Comparison of ENCODE assay signal across 9 cellular contexts in the genomic region with DNA sequence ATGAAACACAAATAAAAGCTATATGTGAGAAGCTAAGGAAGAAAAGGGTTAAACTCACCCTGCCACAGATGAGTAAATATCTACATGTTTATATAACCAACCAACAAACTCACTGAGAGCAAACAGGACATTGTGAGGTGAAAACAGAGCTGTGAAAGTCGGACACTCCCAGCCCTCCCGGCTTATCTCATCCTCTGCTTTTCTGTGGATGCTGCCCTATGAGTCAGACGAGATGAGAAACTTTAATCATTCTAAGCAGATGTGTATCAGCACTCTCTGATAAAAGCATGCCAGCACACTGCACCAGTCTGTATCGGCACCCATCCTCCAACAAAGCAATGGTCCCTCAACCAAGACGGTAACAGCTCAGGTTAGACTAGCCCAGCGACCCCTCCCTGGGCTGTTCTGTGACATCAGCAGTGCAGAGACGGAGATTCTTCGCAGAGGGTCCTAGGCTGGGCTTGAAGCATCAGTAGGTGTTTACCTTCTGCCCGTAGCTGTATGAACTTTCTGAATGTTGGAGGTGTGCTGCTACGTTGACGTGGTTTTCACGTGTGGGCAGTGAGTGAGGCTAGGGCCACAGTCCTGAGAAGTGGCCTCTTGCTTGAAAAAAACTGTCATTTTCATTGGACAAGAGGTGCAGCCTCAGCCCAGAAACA.
DNase-seq lines count a peak whose midpoint lies in the region; ATAC-seq lines count a peak whose summit lies in the region.
"Had no signal": no experiment of that assay in that cellular context is flagged by ENCODE, and none has a peak within 500 bp of the region (broad histone marks: within the 10 kb centered on the region; RNA-seq: fewer than 3 reads in every experiment).

No MANE protein-coding gene starts in this region.

- 34 to 35% methylated on average over 12 of the region's 12 CpGs for WGBS in GM23248 (ENCODE audit: low coverage in 1 of 2, low lambda C conversion rate in 2 of 2, missing lambda C conversion rate in 2 of 2), 2 experiments

- in situ Hi-C loops in GM23248 (cut with MboI), result no loop called here

- H3K9ac ChIP-seq in GM23248, result peak overlapping the region; percentile 68

- H3K4me3 ChIP-seq in GM23248 (peak overlapping the region; percentile 58), SJSA1 (no peak overlapping the region)

- H3K27ac Mint-ChIP-seq in activated T-helper 1 cell treated with anti-CD3 and anti-CD28 coated beads, Interleukin-12 subunit alpha, Interleukin-12 subunit beta, Interleukin-2, Interleukin-4 antibody, amounts not matched to agents 30 ng/mL and 10 ng/mL and 1 ng/mL, durations not matched to agents 14 hours and 24 hours and 36 hours, result no peak overlapping the region

- no peaks in the 10 kb centered on the region for H3K36me3 Mint-ChIP-seq in activated T-helper 1 cell treated with anti-CD3 and anti-CD28 coated beads, Interleukin-12 subunit alpha, Interleukin-12 subunit beta, Interleukin-2, Interleukin-4 antibody, amounts not matched to agents 30 ng/mL and 10 ng/mL and 1 ng/mL, durations not matched to agents 14 hours and 24 hours and 36 hours (ENCODE audit: low read depth)

- no peaks in the 10 kb centered on the region for H4K20me1 ChIP-seq in GM23248 (ENCODE audit: insufficient read depth)

- DNase-seq in GM23248 (peak; percentile 88), SJSA1 (ENCODE audit: low read depth in 1 of 2, low spot score in 2 of 2) (peak; percentile 79 to 85), fibroblast of peridontal ligament (ENCODE audit: extremely low read depth) (peak; percentile 77), renal cortical epithelial cell (ENCODE audit: low read depth) (peak; percentile 43), RKO (ENCODE audit: low spot score) (no peak)
- no peak for DNase-seq in activated T-helper 1 cell treated with anti-CD3 and anti-CD28 coated beads, Interleukin-12 subunit alpha, Interleukin-12 subunit beta, Interleukin-2, Interleukin-4 antibody, amounts not matched to agents 30 ng/mL and 10 ng/mL and 1 ng/mL, durations not matched to agents 14 hours and 24 hours and 36 hours (ENCODE audit: low spot score)
- DNase-seq in activated T-cell treated with anti-CD3 and anti-CD28 coated beads, Interleukin-2, amount 50 U/mL, for 1 hour, result no peak
- DNase-seq: NCI-H524 had no signal

- no peaks in the 10 kb centered on the region for H3K79me2 ChIP-seq in GM23248 (ENCODE audit: insufficient read depth)

- H3K4me1 Mint-ChIP-seq in activated T-helper 1 cell treated with anti-CD3 and anti-CD28 coated beads, Interleukin-12 subunit alpha, Interleukin-12 subunit beta, Interleukin-2, Interleukin-4 antibody, amounts not matched to agents 30 ng/mL and 10 ng/mL and 1 ng/mL, durations not matched to agents 14 hours and 24 hours and 36 hours (ENCODE audit: low read depth), result no peaks in the 10 kb centered on the region

- intact Hi-C loops in activated T-helper 1 cell treated with anti-CD3 and anti-CD28 coated beads, Interleukin-12 subunit alpha, Interleukin-12 subunit beta, Interleukin-2, Interleukin-4 antibody, amounts not matched to agents 30 ng/mL and 10 ng/mL and 1 ng/mL, durations not matched to agents 14 hours and 24 hours and 36 hours (cut with micrococcal nuclease), result no loop called here

- H2AFZ ChIP-seq in GM23248, result peak overlapping the region; percentile 48

- H3K4me3 Mint-ChIP-seq in activated T-helper 1 cell treated with anti-CD3 and anti-CD28 coated beads, Interleukin-12 subunit alpha, Interleukin-12 subunit beta, Interleukin-2, Interleukin-4 antibody, amounts not matched to agents 30 ng/mL and 10 ng/mL and 1 ng/mL, durations not matched to agents 14 hours and 24 hours and 36 hours, result no peak overlapping the region

- H3K4me1 ChIP-seq in GM23248 (ENCODE audit: insufficient read depth), result peaks cover 29% of the 10 kb centered on the region
- H3K4me1 ChIP-seq in SJSA1 (replicated peaks), result peaks cover 17% of the 10 kb centered on the region

- no peaks in the 10 kb centered on the region for H3K36me3 ChIP-seq in GM23248 (ENCODE audit: low read depth)
- no peaks in the 10 kb centered on the region for H3K36me3 ChIP-seq in SJSA1

- H3K27me3 ChIP-seq in GM23248 (replicated peaks; ENCODE audit: insufficient read depth) (no peaks in the 10 kb centered on the region), SJSA1 (replicated peaks) (no peaks in the 10 kb centered on the region)

- H3K9me3 Mint-ChIP-seq in activated T-helper 1 cell treated with anti-CD3 and anti-CD28 coated beads, Interleukin-12 subunit alpha, Interleukin-12 subunit beta, Interleukin-2, Interleukin-4 antibody, amounts not matched to agents 30 ng/mL and 10 ng/mL and 1 ng/mL, durations not matched to agents 14 hours and 24 hours and 36 hours, result no peaks in the 10 kb centered on the region

- ATAC-seq in HG03135 (IDR thresholded peaks at IDR 0.05; ENCODE audit: unreplicated experiment), result no peak

- peaks cover 28% of the 10 kb centered on the region for H3F3A ChIP-seq in GM23248 (ENCODE audit: insufficient read depth)

- H3K27ac ChIP-seq in GM23248 (peak overlapping the region; percentile 78), SJSA1 (peak overlapping the region; percentile 45)

- H3K4me2 ChIP-seq in GM23248 (ENCODE audit: unreplicated experiment), result peak overlapping the region; percentile 84

- H3K27me3 Mint-ChIP-seq in activated T-helper 1 cell treated with anti-CD3 and anti-CD28 coated beads, Interleukin-12 subunit alpha, Interleukin-12 subunit beta, Interleukin-2, Interleukin-4 antibody, amounts not matched to agents 30 ng/mL and 10 ng/mL and 1 ng/mL, durations not matched to agents 14 hours and 24 hours and 36 hours (ENCODE audit: insufficient read depth), result peaks cover 17% of the 10 kb centered on the region

- H3K9me3 ChIP-seq in GM23248 (ENCODE audit: low read depth) (no peaks in the 10 kb centered on the region), SJSA1 (replicated peaks) (no peaks in the 10 kb centered on the region)

- H3K9me2 ChIP-seq in GM23248 (ENCODE audit: insufficient read depth), result no peaks in the 10 kb centered on the region; the same call in 1 of the 2 replicates

Comparison
In these comparisons a context has a peak if more than half of its experiments do, and no peak if none do; other contexts are left out.
1. DNase-seq: peak in GM23248 (single experiment), SJSA1 (2 of 2), fibroblast of peridontal ligament (single experiment) and renal cortical epithelial cell (single experiment); none in activated T-helper 1 cell treated with anti-CD3 and anti-CD28 coated beads, Interleukin-12 subunit alpha, Interleukin-12 subunit beta, Interleukin-2, Interleukin-4 antibody, amounts not matched to agents 30 ng/mL and 10 ng/mL and 1 ng/mL, durations not matched to agents 14 hours and 24 hours and 36 hours (single experiment), RKO (single experiment) and activated T-cell treated with anti-CD3 and anti-CD28 coated beads, Interleukin-2, amount 50 U/mL, for 1 hour (single experiment).